In the genomic region with DNA sequence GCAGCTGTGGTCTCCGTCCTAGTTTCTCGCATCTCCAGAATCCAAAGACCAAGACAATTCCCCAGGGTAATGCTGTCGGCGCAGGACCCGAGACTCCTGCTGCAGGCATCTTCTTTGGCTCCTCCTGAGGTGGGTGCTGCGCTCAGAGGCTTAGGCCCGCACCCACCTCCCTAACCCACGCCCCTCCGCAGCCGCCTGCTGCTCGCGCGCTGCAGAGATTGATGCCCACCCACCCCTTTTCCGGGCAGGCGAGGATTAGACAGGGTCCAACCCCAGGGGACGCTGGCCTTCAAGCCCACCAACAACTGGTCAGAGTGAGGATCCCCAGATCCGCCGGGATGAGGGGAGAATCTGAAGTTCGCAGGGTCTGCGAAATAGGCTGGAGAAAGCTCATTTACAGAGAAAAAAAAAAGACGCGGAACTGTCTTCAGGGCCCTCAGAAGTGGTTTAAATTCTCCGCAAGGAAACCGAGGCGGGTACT, we compare ENCODE assay signal across 9 cellular contexts. TPM values are rescaled to one million over a fixed set of nuclear protein-coding genes. Genes with fewer than 3 reads are reported as not detected.
DNase-seq lines count a peak whose midpoint lies in the region; ATAC-seq and TF ChIP-seq lines count a peak whose summit lies in the region.
"Had no signal": no experiment of that assay in that cellular context is flagged by ENCODE, and none has a peak within 500 bp of the region (broad histone marks: within the 10 kb centered on the region; RNA-seq: fewer than 3 reads in every experiment).

No MANE protein-coding gene starts in this region.

- TF ChIP-seq POLR2A in esophagus squamous epithelium (IDR thresholded peaks at IDR 0.05) = no peak

- peaks cover 0 to 19% (median 0%) of the 10 kb centered on the region in 4 donors for H3K27me3 ChIP-seq in esophagus squamous epithelium
- peaks cover 70% of the 10 kb centered on the region for H3K27me3 ChIP-seq in neural progenitor cell
- no peaks in the 10 kb centered on the region; the same call in 1 of the 2 replicates for H3K27me3 ChIP-seq in Karpas-422 (ENCODE audit: low read length)

- H3F3A ChIP-seq in neural progenitor cell (ENCODE audit: low read depth) = no peaks in the 10 kb centered on the region

- H2AFZ ChIP-seq in neural progenitor cell (replicated peaks) (peak overlapping the region; percentile 97), Karpas-422 (ENCODE audit: low read length) (no peak overlapping the region)

- H3K4me3 ChIP-seq in esophagus squamous epithelium = peak overlapping the region; percentile 28 to 65 (median 50)
- H3K4me3 ChIP-seq in neural progenitor cell = peak overlapping the region; percentile 45
- H3K4me3 ChIP-seq in Karpas-422 (ENCODE audit: low read length) = no peak overlapping the region

- WGBS in esophagus squamous epithelium, 2 donors = 43 to 67% methylated on average over 7 to 15 of the region's 25 CpGs

- H3K9me3 ChIP-seq in esophagus squamous epithelium = peaks cover 0 to 9% (median 0%) of the 10 kb centered on the region in 3 donors
- no peaks in the 10 kb centered on the region for H3K9me3 ChIP-seq in neural progenitor cell (ENCODE audit: low read depth)
- H3K9me3 ChIP-seq in Karpas-422 (ENCODE audit: low read length) = peaks cover 22% of the 10 kb centered on the region

- no peaks in the 10 kb centered on the region for H3K36me3 Mint-ChIP-seq in T-cell
- no peaks in the 10 kb centered on the region for H3K36me3 Mint-ChIP-seq in neural progenitor cell

- H3K27me3 Mint-ChIP-seq in T-cell = no peaks in the 10 kb centered on the region
- H3K27me3 Mint-ChIP-seq in neural progenitor cell (ENCODE audit: insufficient read depth, low read depth) = peaks cover 36% of the 10 kb centered on the region

- H3K36me3 ChIP-seq in esophagus squamous epithelium (no peaks in the 10 kb centered on the region), neural progenitor cell (no peaks in the 10 kb centered on the region), Karpas-422 (ENCODE audit: insufficient read depth, low read length) (no peaks in the 10 kb centered on the region)

- no peak for TF ChIP-seq CTCF in esophagus squamous epithelium (IDR thresholded peaks at IDR 0.05)
- TF ChIP-seq CTCF in neural progenitor cell (IDR thresholded peaks at IDR 0.05) = no peak
- no peak for TF ChIP-seq CTCF in RWPE1 (conservative IDR thresholded peaks at IDR 0.05; ENCODE audit: low read depth)

- H3K4me1 ChIP-seq in esophagus squamous epithelium (peaks cover 3 to 23% (median 8%) of the 10 kb centered on the region in 3 donors), neural progenitor cell (no peaks in the 10 kb centered on the region), Karpas-422 (ENCODE audit: low read length) (peaks cover 10% of the 10 kb centered on the region)

- H3K27ac Mint-ChIP-seq in T-cell = peak overlapping the region; percentile 75 to 87
- no peak overlapping the region for H3K27ac Mint-ChIP-seq in neural progenitor cell

- POLR2A ChIA-PET in T-cell (lab: Charles Lee) = interaction anchor here in 1 of 2 donors (0.5 to 1.0 kb wide), 4 partner anchors 52 to 233 kb away, joined by 3 to 4 read pairs (median 3); partner anchors contain the start of gene PEX12
- POLR2A ChIA-PET in RWPE1 (lab: Yijun Ruan, JAX; ENCODE audit: low non-redundant PET) = no interaction called here

- H3K9me2 ChIP-seq in Karpas-422 (replicated peaks; ENCODE audit: insufficient read depth, low read length) = no peaks in the 10 kb centered on the region

- H3K27ac ChIP-seq in esophagus squamous epithelium (peak overlapping the region; percentile 25 to 79 (median 74)), neural progenitor cell (no peak overlapping the region), RWPE1 (no peak overlapping the region), Karpas-422 (ENCODE audit: low read length) (no peak overlapping the region)

- H3K9ac ChIP-seq in neural progenitor cell (no peak overlapping the region), Karpas-422 (ENCODE audit: low read length) (no peak overlapping the region)

- H3K4me1 Mint-ChIP-seq in T-cell = peaks cover 36 to 61% (median 55%) of the 10 kb centered on the region in 3 donors
- H3K4me1 Mint-ChIP-seq in neural progenitor cell = peaks cover 4% of the 10 kb centered on the region

- H3K4me3 Mint-ChIP-seq in T-cell (peak overlapping the region; percentile 85 to 94 (median 89)), neural progenitor cell (peak overlapping the region; percentile 78)

- H3K9me3 Mint-ChIP-seq in T-cell = peaks cover 0 to 21% (median 0%) of the 10 kb centered on the region in 3 donors
- H3K9me3 Mint-ChIP-seq in neural progenitor cell = peaks cover 14% of the 10 kb centered on the region

- ATAC-seq in T-cell (replicated peaks in 1 of 4) (peak in 1 of 4 experiments; percentile 55), HG02884 (IDR thresholded peaks at IDR 0.05; ENCODE audit: unreplicated experiment) (no peak)

- H3K79me2 ChIP-seq in neural progenitor cell (ENCODE audit: low read depth) = no peaks in the 10 kb centered on the region
- no peaks in the 10 kb centered on the region for H3K79me2 ChIP-seq in Karpas-422 (ENCODE audit: low read length)

- DNase-seq in AG20443 (ENCODE audit: low spot score) (peak; percentile 13), T-cell (no peak), esophagus squamous epithelium (lab: John Stamatoyannopoulos, UW) (no peak), neural progenitor cell (ENCODE audit: low spot score) (peak; percentile 26), cerebellar cortex (ENCODE audit: low spot score) (no peak), RWPE1 (ENCODE audit: low spot score) (no peak), Karpas-422 (no peak)
- DNase-seq: NCI-H1092 had no signal

- CTCF ChIA-PET in T-cell (lab: Charles Lee) = interaction anchor here in 1 of 2 donors (1.1 to 1.9 kb wide), 2 partner anchors 13 to 32 kb away, joined by 5 to 7 read pairs; no protein-coding TSS in a partner anchor
- CTCF ChIA-PET in RWPE1 (lab: Yijun Ruan, JAX) = no interaction called here

- intact Hi-C loops in esophagus squamous epithelium (cut with DNase I) = no loop called here

- peak overlapping the region; percentile 76 for H3K4me2 ChIP-seq in neural progenitor cell
- H3K4me2 ChIP-seq in Karpas-422 (ENCODE audit: low read depth, low read length, poor library complexity, severe bottlenecking) = no peak overlapping the region

- H4K20me1 ChIP-seq in neural progenitor cell (ENCODE audit: low read depth) = no peaks in the 10 kb centered on the region
- H4K20me1 ChIP-seq in Karpas-422 (ENCODE audit: insufficient read depth, low read depth, low read length) = no peaks in the 10 kb centered on the region

RNA-seq across cellular contexts. Expression of gene SLFN11, which starts 27.9 kb away (rescaled TPM):
- 10 to 100 TPM; 22.2 to 43.2 (median 31.0) TPM for total RNA-seq in T-cell
- total RNA-seq in esophagus squamous epithelium = 10 to 100 TPM in 2 of 4 donors, 1 to 10 TPM in 2; 1.4 to 12.4 (median 10.1) TPM
- total RNA-seq in neural progenitor cell (ENCODE audit: low replicate concordance) = 0.02 and 0.71 TPM in 2 replicates
- not detected in 2 replicates for total RNA-seq in Karpas-422 (2014; rRNA removed; shearing (Covaris generic); ENCODE audit: low replicate concordance)

Comparison
In these comparisons a context has a peak if more than half of its experiments do, and no peak if none do; other contexts are left out.
1. DNase-seq: peak in AG20443 (single experiment) and neural progenitor cell (single experiment); none in T-cell (0 of 34), esophagus squamous epithelium (single experiment), cerebellar cortex (single experiment), RWPE1 (single experiment) and Karpas-422 (single experiment).
2. H3K27ac ChIP-seq: peak in esophagus squamous epithelium (4 of 4); none in neural progenitor cell (single experiment), RWPE1 (single experiment) and Karpas-422 (single experiment).